In the genomic region with DNA sequence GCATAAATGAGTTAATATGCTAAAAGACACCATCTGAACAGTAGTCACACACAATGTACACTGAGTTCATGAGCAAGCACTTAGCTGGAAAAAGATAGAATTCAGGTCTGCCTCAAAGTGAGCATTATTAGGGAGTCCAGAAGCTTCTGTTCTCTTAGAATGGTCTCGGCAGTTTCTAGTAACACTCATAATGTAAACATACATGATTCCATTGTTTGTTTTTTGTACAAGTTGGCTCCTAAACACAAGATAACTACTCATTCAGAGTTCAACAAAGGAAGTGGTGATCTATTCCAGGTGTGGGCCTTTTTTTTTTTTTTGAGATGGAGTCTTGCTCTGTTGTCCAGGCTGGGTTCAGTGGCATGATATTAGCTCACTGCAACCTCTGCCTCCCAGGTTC, we compare ENCODE assay signal across 28 cellular contexts.
"Had no signal": no experiment of that assay in that cellular context is flagged by ENCODE, and none has a peak within 500 bp of the region (broad histone marks: within the 10 kb centered on the region; RNA-seq: fewer than 3 reads in every experiment).

No MANE protein-coding gene starts in this region.

- H3K27ac Mint-ChIP-seq: activated CD4-positive, alpha-beta memory T cell treated with anti-CD3 and anti-CD28 coated beads, Interleukin-2, amount 10 ng/mL, durations not matched to agents 7 days and 5 days; activated CD4-positive, alpha-beta T cell treated with anti-CD3 and anti-CD28 coated beads, Interleukin-2, amount 10 ng/mL, durations not matched to agents 7 days and 5 days; activated naive CD4-positive, alpha-beta T cell treated with anti-CD3 and anti-CD28 coated beads for 36 hours; activated naive CD4-positive, alpha-beta T cell treated with anti-CD3 and anti-CD28 coated beads, Interleukin-2, amount 50 U/mL, for 24 hours; activated naive CD8-positive, alpha-beta T cell treated with anti-CD3 and anti-CD28 coated beads for 36 hours; activated naive CD8-positive, alpha-beta T cell treated with anti-CD3 and anti-CD28 coated beads, Interleukin-2, amount 50 U/mL, for 24 hours; activated T-helper 17 cell treated with anti-CD3 and anti-CD28 coated beads, Interleukin-2, amount 50 U/mL, for 72 hours had no signal

- H3K4me1 Mint-ChIP-seq: activated CD4-positive, alpha-beta memory T cell treated with anti-CD3 and anti-CD28 coated beads, Interleukin-2, amount 10 ng/mL, durations not matched to agents 7 days and 5 days; activated CD4-positive, alpha-beta T cell treated with anti-CD3 and anti-CD28 coated beads, Interleukin-2, amount 10 ng/mL, durations not matched to agents 7 days and 5 days; activated naive CD4-positive, alpha-beta T cell treated with anti-CD3 and anti-CD28 coated beads, Interleukin-2, amount 50 U/mL, for 24 hours; activated naive CD8-positive, alpha-beta T cell treated with anti-CD3 and anti-CD28 coated beads, Interleukin-2, amount 50 U/mL, for 24 hours; activated T-helper 17 cell treated with anti-CD3 and anti-CD28 coated beads, Interleukin-2, amount 50 U/mL, for 72 hours had no signal

- H3K27me3 Mint-ChIP-seq: activated CD4-positive, alpha-beta memory T cell treated with anti-CD3 and anti-CD28 coated beads, Interleukin-2, amount 10 ng/mL, durations not matched to agents 7 days and 5 days; activated CD4-positive, alpha-beta T cell treated with anti-CD3 and anti-CD28 coated beads, Interleukin-2, amount 10 ng/mL, durations not matched to agents 7 days and 5 days; activated naive CD4-positive, alpha-beta T cell treated with anti-CD3 and anti-CD28 coated beads, Interleukin-2, amount 50 U/mL, for 24 hours; activated naive CD8-positive, alpha-beta T cell treated with anti-CD3 and anti-CD28 coated beads for 36 hours; activated naive CD8-positive, alpha-beta T cell treated with anti-CD3 and anti-CD28 coated beads, Interleukin-2, amount 50 U/mL, for 24 hours; activated T-helper 17 cell treated with anti-CD3 and anti-CD28 coated beads, Interleukin-2, amount 50 U/mL, for 72 hours had no signal

- DNase-seq: activated CD4-positive, alpha-beta memory T cell treated with anti-CD3 and anti-CD28 coated beads, Interleukin-2, amount 10 ng/mL, durations not matched to agents 7 days and 5 days; activated CD4-positive, alpha-beta T cell treated with anti-CD3 and anti-CD28 coated beads for 1 hour; activated CD4-positive, alpha-beta T cell treated with anti-CD3 and anti-CD28 coated beads for 4 hours; activated CD4-positive, alpha-beta T cell treated with anti-CD3 and anti-CD28 coated beads, Interleukin-2, amount 10 ng/mL, durations not matched to agents 7 days and 5 days; activated CD4-positive, alpha-beta T cell treated with anti-CD3 and anti-CD28 coated beads, Interleukin-2, amount 50 U/mL, for 4 hours; activated effector memory CD4-positive, alpha-beta T cell treated with Interleukin-2 at 50 U/mL for 16 hours; activated gamma-delta T cell treated with Interleukin-2 at 50 U/mL for 16 hours; activated naive CD4-positive, alpha-beta T cell treated with anti-CD3 and anti-CD28 coated beads for 36 hours; activated naive CD8-positive, alpha-beta T cell treated with anti-CD3 and anti-CD28 coated beads for 36 hours; activated naive CD8-positive, alpha-beta T cell treated with anti-CD3 and anti-CD28 coated beads, Interleukin-2, amount 50 U/mL, for 24 hours; activated T-cell treated with anti-CD3 and anti-CD28 coated beads, Interleukin-2, amount 50 U/mL, for 4 hours; adrenal gland; amygdala; aorta; body of pancreas; central memory CD4-positive, alpha-beta T cell; cerebellar nuclear complex; colonic mucosa; effector CD8-positive, alpha-beta T cell; esophagus squamous epithelium; foreskin melanocyte; heart right ventricle; T-helper 1 cell; T-helper 2 cell had no signal

- H3K4me3 ChIP-seq: adrenal gland, body of pancreas, cardiac muscle cell, colonic mucosa, esophagus squamous epithelium, gastroesophageal sphincter, heart right ventricle had no signal

- ATAC-seq: activated naive CD8-positive, alpha-beta T cell treated with anti-CD3 and anti-CD28 coated beads, Interleukin-2, amount 50 U/mL, for 24 hours; activated T-cell treated with anti-CD3 and anti-CD28 coated beads, Interleukin-2, amount 50 U/mL, for 4 hours; activated T-helper 17 cell treated with anti-CD3 and anti-CD28 coated beads, Interleukin-2, amount 50 U/mL, for 72 hours; body of pancreas; gastroesophageal sphincter; heart right ventricle had no signal

- H3K9me3 ChIP-seq: adrenal gland, body of pancreas, colonic mucosa, esophagus squamous epithelium, gastroesophageal sphincter, heart right ventricle had no signal

- H3K4me3 Mint-ChIP-seq: activated CD4-positive, alpha-beta memory T cell treated with anti-CD3 and anti-CD28 coated beads, Interleukin-2, amount 10 ng/mL, durations not matched to agents 7 days and 5 days; activated CD4-positive, alpha-beta T cell treated with anti-CD3 and anti-CD28 coated beads, Interleukin-2, amount 10 ng/mL, durations not matched to agents 7 days and 5 days; activated naive CD4-positive, alpha-beta T cell treated with anti-CD3 and anti-CD28 coated beads for 36 hours; activated naive CD4-positive, alpha-beta T cell treated with anti-CD3 and anti-CD28 coated beads, Interleukin-2, amount 50 U/mL, for 24 hours; activated naive CD8-positive, alpha-beta T cell treated with anti-CD3 and anti-CD28 coated beads for 36 hours; activated naive CD8-positive, alpha-beta T cell treated with anti-CD3 and anti-CD28 coated beads, Interleukin-2, amount 50 U/mL, for 24 hours; activated T-cell treated with anti-CD3 and anti-CD28 coated beads, Interleukin-2, amount 50 U/mL, for 4 hours; activated T-helper 17 cell treated with anti-CD3 and anti-CD28 coated beads, Interleukin-2, amount 50 U/mL, for 72 hours had no signal
